ENCODE assay signal across 30 cellular contexts in the genomic region with DNA sequence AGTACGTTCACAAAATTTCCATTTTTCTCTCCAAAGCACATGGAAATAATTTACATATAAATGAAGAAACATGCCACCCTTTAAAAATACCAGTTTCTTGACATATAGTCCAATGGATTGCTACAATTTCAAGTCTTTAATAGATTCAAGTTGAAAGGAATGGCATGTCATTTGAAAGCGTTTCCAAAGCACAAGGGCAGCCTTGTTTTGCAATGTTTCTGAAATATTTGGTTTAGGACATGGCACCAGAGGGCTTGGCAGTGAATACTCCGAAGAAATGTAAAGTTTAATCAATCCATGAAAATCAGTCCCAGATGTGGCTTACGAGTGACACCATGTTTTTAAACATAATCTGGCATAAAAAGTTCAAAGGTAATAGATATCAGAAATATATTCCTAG.
"Had no signal": no experiment of that assay in that cellular context is flagged by ENCODE, and none has a peak within 500 bp of the region (broad histone marks: within the 10 kb centered on the region; RNA-seq: fewer than 3 reads in every experiment).

No MANE protein-coding gene starts in this region.

- H3K4me3 ChIP-seq: ascending aorta, cardiac muscle cell, colonic mucosa, left ventricle myocardium inferior, ovary, stomach, thyroid gland, upper lobe of left lung, vagina had no signal

- DNase-seq: activated CD4-positive, alpha-beta T cell treated with anti-CD3 and anti-CD28 coated beads for 48 hours; activated CD4-positive, alpha-beta T cell treated with anti-CD3 and anti-CD28 coated beads, Interleukin-2, amount 50 U/mL, for 48 hours; activated CD4-positive, CD25-positive, alpha-beta regulatory T cell; activated CD8-positive, alpha-beta memory T cell treated with anti-CD3 and anti-CD28 coated beads for 24 hours; activated effector memory CD4-positive, alpha-beta T cell treated with anti-CD3 and anti-CD28 coated beads, Interleukin-2, amount 50 U/mL, for 16 hours; activated naive CD4-positive, alpha-beta T cell treated with anti-CD3 and anti-CD28 coated beads for 36 hours; activated naive CD8-positive, alpha-beta T cell treated with anti-CD3 and anti-CD28 coated beads for 36 hours; cerebellar nuclear complex; colonic mucosa; effector CD8-positive, alpha-beta T cell; foreskin melanocyte; left ventricle myocardium inferior; naive B cell; nephron progenitor cell; ovary; stimulated activated CD4-positive, alpha-beta T cell treated with anti-CD3 and anti-CD28 coated beads, Interleukin-15, amount 100 ng/mL, for 24 hours; stimulated activated CD4-positive, alpha-beta T cell treated with anti-CD3 and anti-CD28 coated beads, Interleukin-2, amount 100 ng/mL, for 24 hours; stimulated activated naive B cell treated with anti-CD40 and anti-IgM and Interleukin-4, amounts not matched to agents 10 μg/mL and 1 μg/mL and 100 μg/mL, for 72 hours; stomach; T-helper 2 cell; thyroid gland; upper lobe of left lung had no signal

- H3K9me3 ChIP-seq: ascending aorta, colonic mucosa, left ventricle myocardium inferior, neutrophil, ovary, stomach, thyroid gland, upper lobe of left lung, vagina had no signal

- H3K27me3 ChIP-seq: ascending aorta, cardiac muscle cell, colonic mucosa, neutrophil, ovary, stomach, thyroid gland, upper lobe of left lung, vagina had no signal

- H3K27ac ChIP-seq: ascending aorta, cardiac muscle cell, colonic mucosa, left ventricle myocardium inferior, neutrophil, ovary, stomach, thyroid gland, upper lobe of left lung, vagina had no signal

- H3K9me3 Mint-ChIP-seq: activated naive CD4-positive, alpha-beta T cell treated with anti-CD3 and anti-CD28 coated beads for 36 hours; activated naive CD8-positive, alpha-beta T cell treated with anti-CD3 and anti-CD28 coated beads for 36 hours; activated T-helper 1 cell treated with anti-CD3 and anti-CD28 coated beads, Interleukin-12 subunit alpha, Interleukin-12 subunit beta, Interleukin-2, Interleukin-4 antibody, amounts not matched to agents 30 ng/mL and 10 ng/mL and 1 ng/mL, durations not matched to agents 14 hours and 24 hours and 36 hours; brain; mesothelial cell of epicardium; naive B cell; nephron progenitor cell had no signal

- H3K4me3 Mint-ChIP-seq: activated naive CD4-positive, alpha-beta T cell treated with anti-CD3 and anti-CD28 coated beads for 36 hours; activated naive CD8-positive, alpha-beta T cell treated with anti-CD3 and anti-CD28 coated beads for 36 hours; activated T-helper 1 cell treated with anti-CD3 and anti-CD28 coated beads, Interleukin-12 subunit alpha, Interleukin-12 subunit beta, Interleukin-2, Interleukin-4 antibody, amounts not matched to agents 30 ng/mL and 10 ng/mL and 1 ng/mL, durations not matched to agents 14 hours and 24 hours and 36 hours; brain; mesothelial cell of epicardium; nephron progenitor cell; stimulated activated naive B cell treated with anti-CD40 and anti-IgM and Interleukin-4, amounts not matched to agents 10 μg/mL and 1 μg/mL and 100 μg/mL, for 72 hours had no signal

- H3K4me1 ChIP-seq: thyroid gland, vagina had no signal

- H3K36me3 Mint-ChIP-seq: activated naive CD8-positive, alpha-beta T cell treated with anti-CD3 and anti-CD28 coated beads for 36 hours had no signal

- H3K27me3 Mint-ChIP-seq: brain; naive B cell; progenitor cell of endocrine pancreas; stimulated activated naive B cell treated with anti-CD40 and anti-IgM and Interleukin-4, amounts not matched to agents 10 μg/mL and 1 μg/mL and 100 μg/mL, for 72 hours had no signal

- H3K4me1 Mint-ChIP-seq: activated naive CD8-positive, alpha-beta T cell treated with anti-CD3 and anti-CD28 coated beads for 36 hours had no signal

- H3K27ac Mint-ChIP-seq: activated naive CD4-positive, alpha-beta T cell treated with anti-CD3 and anti-CD28 coated beads for 36 hours; activated naive CD8-positive, alpha-beta T cell treated with anti-CD3 and anti-CD28 coated beads for 36 hours; activated T-helper 1 cell treated with anti-CD3 and anti-CD28 coated beads, Interleukin-12 subunit alpha, Interleukin-12 subunit beta, Interleukin-2, Interleukin-4 antibody, amounts not matched to agents 30 ng/mL and 10 ng/mL and 1 ng/mL, durations not matched to agents 14 hours and 24 hours and 36 hours; nephron progenitor cell had no signal

- H3K36me3 ChIP-seq: ascending aorta, cardiac muscle cell, colonic mucosa, left ventricle myocardium inferior, ovary, stomach, thyroid gland, upper lobe of left lung, vagina had no signal
